Comparison of ENCODE assay signal across 9 cellular contexts in genomic region chr1:115052454-115053083, GRCh38. TPM values are rescaled to one million over a fixed set of nuclear protein-coding genes. Genes with fewer than 3 reads are reported as not detected.
DNase-seq lines count a peak whose midpoint lies in the region; ATAC-seq and TF ChIP-seq lines count a peak whose summit lies in the region.
"Had no signal": no experiment of that assay in that cellular context is flagged by ENCODE, and none has a peak within 500 bp of the region (broad histone marks: within the 10 kb centered on the region; RNA-seq: fewer than 3 reads in every experiment).

No MANE protein-coding gene starts in this region.

- CTCF ChIA-PET in HCT116 (lab: Charles Lee), result interaction anchor here (0.6 to 2.8 kb wide), 23 partner anchors 10 to 1076 kb away, joined by 3 to 35 read pairs (median 3); no protein-coding TSS in a partner anchor
- CTCF ChIA-PET in T-cell (lab: Charles Lee), result interaction anchor here (0.6 to 1.8 kb wide), 26 partner anchors 10 to 77 kb away, joined by 3 to 15 read pairs (median 4); no protein-coding TSS in a partner anchor

- H3K27me3 Mint-ChIP-seq in T-cell, result no peaks in the 10 kb centered on the region
- H3K27me3 Mint-ChIP-seq: dendritic cell treated with granulocyte-macrophage colony-stimulating factor and Interleukin-4, amounts not matched to agents 40 ng/mL and 50 ng/mL, for 4 days had no signal

- peaks cover 6% of the 10 kb centered on the region for H3K36me3 Mint-ChIP-seq in T-cell

- H3K36me3 ChIP-seq in HCT116 (ENCODE audit: control insufficient read depth in 1 of 2, insufficient read depth in 2 of 2, low read length in 2 of 2), result no peaks in the 10 kb centered on the region

- TF ChIP-seq RAD21 in HCT116 (IDR thresholded peaks at IDR 0.05; ENCODE audit: low read depth), result peak; percentile 66

- H3K4me3 Mint-ChIP-seq in T-cell, result no peak overlapping the region
- H3K4me3 Mint-ChIP-seq: dendritic cell treated with granulocyte-macrophage colony-stimulating factor and Interleukin-4, amounts not matched to agents 40 ng/mL and 50 ng/mL, for 4 days had no signal

- intact Hi-C loops in HCT116 (cut with micrococcal nuclease), result no loop called here

- H3K9me3 ChIP-seq in HCT116 (ENCODE audit: control insufficient read depth in 1 of 2, insufficient read depth in 1 of 2, low read depth in 1 of 2, low read length in 2 of 2), result no peaks in the 10 kb centered on the region

- H3K4me3 ChIP-seq in HCT116 (replicated peaks in 1 of 2; ENCODE audit: low read depth in 1 of 2, low read length in 2 of 2) (no peak overlapping the region), astrocyte of the spinal cord (ENCODE audit: low read depth, low read length) (no peak overlapping the region)

- in situ Hi-C loops in astrocyte of the spinal cord (cut with HindIII; ENCODE audit: low sequenced_read_pairs), result no loop called here

- no peaks in the 10 kb centered on the region for H4K20me1 ChIP-seq in HCT116 (ENCODE audit: insufficient read depth)

- peak; percentile 62 for DNase-seq in HCT116 (ENCODE audit: low read depth, low spot score)
- peak; percentile 55 for DNase-seq in NCI-H1092 treated with DMSO at 0.1 percent for 48 hours (lab: John Stamatoyannopoulos, UW)
- peak in 31 of 34 experiments; percentile 18 to 62 (median 47) for DNase-seq in T-cell
- DNase-seq in astrocyte of the spinal cord (ENCODE audit: low read depth, low spot score), result peak; percentile 50
- DNase-seq in iPS DF 19.7 (ENCODE audit: low read depth, low spot score), result peak; percentile 25
- DNase-seq in stimulated activated CD4-positive, alpha-beta T cell treated with anti-CD3 and anti-CD28 coated beads, Interleukin-15, amount 100 ng/mL, for 48 hours (ENCODE audit: low read depth in 2 of 2), result peak; percentile 24 to 40
- DNase-seq in ureter (ENCODE audit: low spot score), result no peak

- H3K27ac Mint-ChIP-seq in T-cell, result no peak overlapping the region
- H3K27ac Mint-ChIP-seq: dendritic cell treated with granulocyte-macrophage colony-stimulating factor and Interleukin-4, amounts not matched to agents 40 ng/mL and 50 ng/mL, for 4 days had no signal

- H3K79me2 ChIP-seq in HCT116 (ENCODE audit: insufficient read depth, low read length), result no peaks in the 10 kb centered on the region

- no peaks in the 10 kb centered on the region for H3K9me3 Mint-ChIP-seq in T-cell
- H3K9me3 Mint-ChIP-seq: dendritic cell treated with granulocyte-macrophage colony-stimulating factor and Interleukin-4, amounts not matched to agents 40 ng/mL and 50 ng/mL, for 4 days had no signal

- no peaks in the 10 kb centered on the region for H3K27me3 ChIP-seq in HCT116 (ENCODE audit: insufficient read depth, low read length)

- H3K9me2 ChIP-seq in HCT116 (ENCODE audit: insufficient read depth), result no peaks in the 10 kb centered on the region

- H3K4me2 ChIP-seq in HCT116 (ENCODE audit: low read length), result peak overlapping the region; percentile 27

- no TSS peak for BruUV-seq in HCT116 (replicated peaks; lab: Mats Ljungman, UMichigan)

- H3K27ac ChIP-seq in HCT116 (ENCODE audit: low read depth, low read length), result no peak overlapping the region

- POLR2A ChIA-PET in HCT116 (lab: Charles Lee) (interaction anchor here (0.8 kb wide), 1 partner anchor 11 kb away, joined by 3 read pairs; no protein-coding TSS in a partner anchor), T-cell (lab: Charles Lee) (no interaction called here)

- TF ChIP-seq CTCF in GM12872 (IDR thresholded peaks at IDR 0.05; ENCODE audit: insufficient read depth, low read depth, low read length) (peak; percentile 81), HCT116 (IDR thresholded peaks at IDR 0.05 in 2 of 3, conservative IDR thresholded peaks at IDR 0.05 in 1 of 3; ENCODE audit: borderline replicate concordance in 1 of 3, insufficient read depth in 1 of 3, low read depth in 2 of 3, low read length in 2 of 3) (peak; percentile 61 to 82 (median 80); a peak in 5 of 6 replicates), astrocyte of the spinal cord (IDR thresholded peaks at IDR 0.05; ENCODE audit: low read depth, low read length) (peak; percentile 91)

- no peaks in the 10 kb centered on the region for H3K4me1 ChIP-seq in HCT116 (ENCODE audit: control insufficient read depth in 1 of 2, insufficient read depth in 2 of 2, low read length in 2 of 2)

- RAD21 ChIA-PET in HCT116 (lab: Charles Lee; ENCODE audit: low non-redundant PET in 1 of 2, low total read pairs in 2 of 2, uncharacterized antibody in 2 of 2, unreplicated experiment in 2 of 2), result interaction anchor here (0.7 to 2.2 kb wide), 2 partner anchors 11 to 61 kb away, joined by 4 to 6 read pairs; no protein-coding TSS in a partner anchor

- ATAC-seq in HCT116, result peak; percentile 99
- ATAC-seq in T-cell (replicated peaks in 1 of 4), result peak; percentile 75 to 86 (median 84)

- H3K9ac ChIP-seq in HCT116 (ENCODE audit: low read length), result no peak overlapping the region

- peaks cover 0 to 7% (median 2%) of the 10 kb centered on the region in 3 donors for H3K4me1 Mint-ChIP-seq in T-cell

- TF ChIP-seq POLR2A in HCT116 (IDR thresholded peaks at IDR 0.05; ENCODE audit: borderline replicate concordance, extremely low read depth, insufficient read depth, insufficient read length), result no peak

- peak overlapping the region; percentile 24 for H2AFZ ChIP-seq in HCT116 (ENCODE audit: low read depth, low read length, poor library complexity, severe bottlenecking)

TF ChIP-seq in HCT116, 20 proteins besides CTCF, POLR2A, EP300 and RAD21:
- no peak for TF ChIP-seq EGR1 (IDR thresholded peaks at IDR 0.05; ENCODE audit: low read depth)
- no peak for TF ChIP-seq EZH2phosphoT487 (IDR thresholded peaks at IDR 0.05; ENCODE audit: borderline replicate concordance)
- no peak for TF ChIP-seq CEBPB (IDR thresholded peaks at IDR 0.05; ENCODE audit: low read depth)

RNA-seq across cellular contexts. Expression of gene TSHB, which starts 22.9 kb away (rescaled TPM):
- total RNA-seq in HCT116 (2021; ENCODE audit: unreplicated experiment), result not detected
- not detected in 2 replicates for polyA plus RNA-seq in HCT116 (2012)
- total RNA-seq in T-cell, result not detected
- total RNA-seq in ureter, result not detected

RNA-seq across cellular contexts. Expression of gene TSPAN2, which starts 36.7 kb away (rescaled TPM):
- total RNA-seq in HCT116 (2021; ENCODE audit: unreplicated experiment), result 0.98 TPM
- 0.15 and 0.69 TPM in 2 replicates for polyA plus RNA-seq in HCT116 (2012)
- 1 to 10 TPM; 2.1 to 8.7 (median 4.0) TPM for total RNA-seq in T-cell
- total RNA-seq in ureter, result 22.0 TPM
